ENCODE assay signal across 1 cellular context in genomic region chr16:71845639-71846431, GRCh38.
TF ChIP-seq lines count a peak whose summit lies in the region.

ATXN1L (plus strand) TSS chr16:71845976; CDS start chr16:71849741, 3,765 bp downstream.

TF ChIP-seq in K562, 482 proteins besides CTCF, POLR2A, EP300 and RAD21 (continued from another document and continues in another):
- TF ChIP-seq JUND (IDR thresholded peaks at IDR 0.05; ENCODE audit: borderline replicate concordance, low read depth, low read length) (peak; percentile 77; the same call in 1 of the 2 replicates), JUND (tag; IDR thresholded peaks at IDR 0.05; ENCODE audit: borderline replicate concordance, low read depth, low read length) (no peak; the same call in 2 of the 3 replicates), CXXC5 (CRISPR knock-in tag; IDR thresholded peaks at IDR 0.05) (peak; percentile 83), TEAD1 (CRISPR knock-in tag; IDR thresholded peaks at IDR 0.05) (peak in 1 of 2 experiments; percentile 46; a peak in 2 of 4 replicates), HNRNPH1 (optimal IDR thresholded peaks at IDR 0.05; ENCODE audit: low read depth, low read length) (no peak), CGGBP1 (CRISPR knock-in tag; IDR thresholded peaks at IDR 0.05) (0 out of 2 replicates have a peak, but pooled peaks have one; percentile 44), RBM34 (IDR thresholded peaks at IDR 0.05; ENCODE audit: borderline replicate concordance, insufficient read depth, low read length) (no peak), SAFB2 (IDR thresholded peaks at IDR 0.05; ENCODE audit: borderline replicate concordance, low read depth, low read length, severe bottlenecking) (no peak), PATZ1 (CRISPR knock-in tag; IDR thresholded peaks at IDR 0.05; ENCODE audit: borderline replicate concordance) (no peak), NFATC3 (IDR thresholded peaks at IDR 0.05) (no peak), DDX20 (tag; IDR thresholded peaks at IDR 0.05; ENCODE audit: low read depth) (no peak), RFX1 (IDR thresholded peaks at IDR 0.05) (no peak), ZNF165 (CRISPR knock-in tag; IDR thresholded peaks at IDR 0.05; ENCODE audit: borderline replicate concordance) (no peak), ZNF449 (CRISPR knock-in tag; IDR thresholded peaks at IDR 0.05) (0 out of 2 replicates have a peak, but pooled peaks have one; percentile 28), MLX (CRISPR knock-in tag; conservative IDR thresholded peaks at IDR 0.05) (no peak), CREB3 (tag; conservative IDR thresholded peaks at IDR 0.05; ENCODE audit: low read depth) (no peak), ARID1B (IDR thresholded peaks at IDR 0.05) (no peak), ZNF282 (CRISPR knock-in tag; IDR thresholded peaks at IDR 0.05) (0 out of 2 replicates have a peak, but pooled peaks have one; percentile 16), ETV1 (tag; conservative IDR thresholded peaks at IDR 0.05; ENCODE audit: low read depth) (no peak), KLF1 (tag; IDR thresholded peaks at IDR 0.05) (peak; percentile 50; the same call in 1 of the 2 replicates), CHD1 (IDR thresholded peaks at IDR 0.05; ENCODE audit: low read length) (no peak), CBFB (CRISPR knock-in tag; IDR thresholded peaks at IDR 0.05) (no peak), MTA2 (IDR thresholded peaks at IDR 0.05; ENCODE audit: low read depth) (no peak), CC2D1A (IDR thresholded peaks at IDR 0.05) (no peak), HDAC2 (IDR thresholded peaks at IDR 0.05) (0 out of 2 replicates have a peak, but pooled peaks have one; percentile 40), DLX4 (CRISPR knock-in tag; IDR thresholded peaks at IDR 0.05) (no peak), EZH2 (IDR thresholded peaks at IDR 0.05; ENCODE audit: borderline replicate concordance, low read depth, low read length) (no peak), SIN3A (IDR thresholded peaks at IDR 0.05; ENCODE audit: borderline replicate concordance in 2 of 2, control insufficient read depth in 1 of 2, low read depth in 2 of 2, low read length in 2 of 2) (peak; percentile 94 to 96), PBX2 (CRISPR knock-in tag; IDR thresholded peaks at IDR 0.05; ENCODE audit: low read depth) (no peak), PBX2 (tag; conservative IDR thresholded peaks at IDR 0.05; ENCODE audit: low read depth) (no peak), SMARCB1 (IDR thresholded peaks at IDR 0.05; ENCODE audit: insufficient read length, low read depth) (no peak), CHD2 (IDR thresholded peaks at IDR 0.05; ENCODE audit: low read depth, low read length) (peak; percentile 59), BCOR (IDR thresholded peaks at IDR 0.05) (no peak), BMI1 (IDR thresholded peaks at IDR 0.05; ENCODE audit: low read length) (no peak), ZKSCAN3 (CRISPR knock-in tag; IDR thresholded peaks at IDR 0.05) (no peak), TFAP4 (CRISPR knock-in tag; IDR thresholded peaks at IDR 0.05; ENCODE audit: borderline replicate concordance) (peak; percentile 61; the same call in 1 of the 2 replicates), ZNF253 (CRISPR knock-in tag; conservative IDR thresholded peaks at IDR 0.05) (no peak), ZBTB34 (CRISPR knock-in tag; IDR thresholded peaks at IDR 0.05) (no peak), CSDE1 (IDR thresholded peaks at IDR 0.05) (peak in 1 of 2 experiments; percentile 90; a peak in 2 of 4 replicates), ZBED1 (IDR thresholded peaks at IDR 0.05) (peak; percentile 46; the same call in 1 of the 2 replicates), ZNF445 (CRISPR knock-in tag; IDR thresholded peaks at IDR 0.05; ENCODE audit: low read depth) (no peak), CBX3 (IDR thresholded peaks at IDR 0.05; ENCODE audit: borderline replicate concordance in 1 of 2, low read length in 2 of 2) (no peak), ATF7 (IDR thresholded peaks at IDR 0.05) (peak; percentile 85), ATF2 (CRISPR knock-in tag; IDR thresholded peaks at IDR 0.05) (peak; percentile 46; the same call in 1 of the 2 replicates), TAL1 (IDR thresholded peaks at IDR 0.05) (no peak), CHAMP1 (IDR thresholded peaks at IDR 0.05) (no peak), FOSL1 (tag; conservative IDR thresholded peaks at IDR 0.05) (0 out of 2 replicates have a peak, but pooled peaks have one; percentile 32), PHF21A (IDR thresholded peaks at IDR 0.05; ENCODE audit: borderline replicate concordance, low read depth) (no peak), ZBTB5 (IDR thresholded peaks at IDR 0.05) (no peak), ZFP36 (IDR thresholded peaks at IDR 0.05; ENCODE audit: low read depth, low read length, partially characterized antibody) (no peak), NFYB (IDR thresholded peaks at IDR 0.05; ENCODE audit: extremely low read depth, insufficient read length) (no peak), ZNF3 (CRISPR knock-in tag; IDR thresholded peaks at IDR 0.05) (no peak), ZNF224 (CRISPR knock-in tag; IDR thresholded peaks at IDR 0.05) (no peak)
